In the genomic region with DNA sequence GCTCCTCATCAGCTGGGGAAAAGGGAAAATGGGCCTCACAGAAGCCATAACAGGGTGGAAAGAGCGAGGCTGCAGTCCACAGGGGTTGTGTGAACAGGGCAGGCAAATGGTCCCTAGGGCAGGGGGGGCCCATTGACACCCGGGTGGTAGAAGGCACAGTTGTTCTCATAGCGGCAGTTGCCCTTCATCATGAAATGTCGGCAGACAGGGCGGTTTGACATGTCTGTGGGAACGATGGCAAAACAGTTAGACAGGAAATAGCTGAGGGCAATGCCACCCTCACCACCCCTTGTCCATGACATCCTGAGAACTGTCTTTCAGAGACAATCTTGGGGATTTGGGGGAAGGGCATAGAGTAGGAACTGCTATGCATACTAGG, we compare ENCODE assay signal across 19 cellular contexts. TPM values are rescaled to one million over a fixed set of nuclear protein-coding genes. Genes with fewer than 3 reads are reported as not detected.
DNase-seq lines count a peak whose midpoint lies in the region; ATAC-seq, FAIRE-seq and TF ChIP-seq lines count a peak whose summit lies in the region.
"Had no signal": no experiment of that assay in that cellular context is flagged by ENCODE, and none has a peak within 500 bp of the region (broad histone marks: within the 10 kb centered on the region; RNA-seq: fewer than 3 reads in every experiment).

No MANE protein-coding gene starts in this region.

- TF ChIP-seq POLR2A in GM12891 (IDR thresholded peaks at IDR 0.05; ENCODE audit: low read depth, low read length), result no peak

- H3K9me3 Mint-ChIP-seq in activated naive CD4-positive, alpha-beta T cell treated with anti-CD3 and anti-CD28 coated beads, Interleukin-2, amount 50 U/mL, for 72 hours, result no peaks in the 10 kb centered on the region
- no peaks in the 10 kb centered on the region for H3K9me3 Mint-ChIP-seq in activated naive CD8-positive, alpha-beta T cell treated with anti-CD3 and anti-CD28 coated beads, Interleukin-2, amount 50 U/mL, for 24 hours
- H3K9me3 Mint-ChIP-seq: activated T-helper 2 cell treated with anti-CD3 and anti-CD28 coated beads, Interferon-gamma antibody, Interleukin-2, Interleukin-4, amounts not matched to agents 10 μg/mL and 5 μg/mL and 100 μg/mL, durations not matched to agents 14 hours and 24 hours and 36 hours had no signal

- no peak for DNase-seq in activated naive CD4-positive, alpha-beta T cell treated with anti-CD3 and anti-CD28 coated beads, Interleukin-2, amount 50 U/mL, for 72 hours (ENCODE audit: low spot score in 2 of 2)
- DNase-seq in activated naive CD4-positive, alpha-beta T cell (lab: John Stamatoyannopoulos, UW), result no peak
- DNase-seq in GM12891 (ENCODE audit: insufficient read length, low spot score) (no peak), posterior vena cava (ENCODE audit: low spot score) (peak; percentile 43), Ammon's horn (ENCODE audit: low spot score) (no peak), T-helper 9 cell (no peak), HEK293T (ENCODE audit: extremely low spot score) (no peak)
- DNase-seq in activated naive CD8-positive, alpha-beta T cell treated with anti-CD3 and anti-CD28 coated beads, Interleukin-2, amount 50 U/mL, for 24 hours, result no peak
- DNase-seq: head of caudate nucleus; left lung; mucosa of descending colon; NCI-H1105; NCI-H2107; NCI-H524; occipital lobe; stimulated activated CD4-positive, alpha-beta T cell treated with anti-CD3 and anti-CD28 coated beads, Interleukin-12 subunit alpha, Interleukin-12 subunit beta, amount 100 ng/mL, for 4 hours had no signal

- peaks cover 33 to 38% of the 10 kb centered on the region in 2 donors for H3K36me3 Mint-ChIP-seq in activated naive CD4-positive, alpha-beta T cell treated with anti-CD3 and anti-CD28 coated beads, Interleukin-2, amount 50 U/mL, for 72 hours
- H3K36me3 Mint-ChIP-seq in activated naive CD8-positive, alpha-beta T cell treated with anti-CD3 and anti-CD28 coated beads, Interleukin-2, amount 50 U/mL, for 24 hours (ENCODE audit: low read depth), result peaks cover 62% of the 10 kb centered on the region

- FAIRE-seq in GM12891 (lab: Jason Lieb, UNC), result no peak
- FAIRE-seq: D721Med, HTR-8/SVneo had no signal

- intact Hi-C loops in posterior vena cava (cut with DNase I), result no loop called here

- peak overlapping the region; percentile 74 to 88 for H3K27ac Mint-ChIP-seq in activated naive CD4-positive, alpha-beta T cell treated with anti-CD3 and anti-CD28 coated beads, Interleukin-2, amount 50 U/mL, for 72 hours
- peak overlapping the region; percentile 65 for H3K27ac Mint-ChIP-seq in activated naive CD8-positive, alpha-beta T cell treated with anti-CD3 and anti-CD28 coated beads, Interleukin-2, amount 50 U/mL, for 24 hours
- H3K27ac Mint-ChIP-seq: activated T-helper 2 cell treated with anti-CD3 and anti-CD28 coated beads, Interferon-gamma antibody, Interleukin-2, Interleukin-4, amounts not matched to agents 10 μg/mL and 5 μg/mL and 100 μg/mL, durations not matched to agents 14 hours and 24 hours and 36 hours had no signal

- CTCF ChIA-PET in HEK293T (lab: Yijun Ruan, JAX), result interaction anchor here (1.3 to 1.5 kb wide), 2 partner anchors 11 to 129 kb away, joined by 4 to 5 read pairs; no protein-coding TSS in a partner anchor

- H3K27me3 Mint-ChIP-seq in activated naive CD8-positive, alpha-beta T cell treated with anti-CD3 and anti-CD28 coated beads, Interleukin-2, amount 50 U/mL, for 24 hours, result no peaks in the 10 kb centered on the region

- H3K4me3 Mint-ChIP-seq in activated naive CD8-positive, alpha-beta T cell treated with anti-CD3 and anti-CD28 coated beads, Interleukin-2, amount 50 U/mL, for 24 hours, result no peak overlapping the region

- POLR2A ChIA-PET in HEK293T (lab: Yijun Ruan, JAX), result interaction anchor here (0.9 to 7.0 kb wide), 3 partner anchors 11 to 25 kb away, joined by 3 to 90 read pairs (median 17); no protein-coding TSS in a partner anchor

- no peak for ATAC-seq in activated naive CD4-positive, alpha-beta T cell treated with anti-CD3 and anti-CD28 coated beads, Interleukin-2, amount 50 U/mL, for 72 hours
- ATAC-seq in activated naive CD8-positive, alpha-beta T cell treated with anti-CD3 and anti-CD28 coated beads, Interleukin-2, amount 50 U/mL, for 24 hours, result no peak
- ATAC-seq: mucosa of descending colon had no signal

- peaks cover 19% of the 10 kb centered on the region for H3K4me1 Mint-ChIP-seq in activated naive CD8-positive, alpha-beta T cell treated with anti-CD3 and anti-CD28 coated beads, Interleukin-2, amount 50 U/mL, for 24 hours

TF ChIP-seq in GM12891, 5 proteins besides CTCF, POLR2A, EP300 and RAD21:
- no peak for TF ChIP-seq TAF1 (IDR thresholded peaks at IDR 0.05; ENCODE audit: low read depth, low read length)
- no peak for TF ChIP-seq SPI1 (IDR thresholded peaks at IDR 0.05; ENCODE audit: low read depth, low read length)
- TF ChIP-seq POLR2AphosphoS5 (IDR thresholded peaks at IDR 0.05; ENCODE audit: low read depth, low read length), result peak; percentile 11; the same call in 1 of the 2 replicates
- no peak for TF ChIP-seq POU2F2 (IDR thresholded peaks at IDR 0.05; ENCODE audit: low read depth, low read length)
- TF ChIP-seq PAX5 (IDR thresholded peaks at IDR 0.05; ENCODE audit: insufficient read depth, low read length, severe bottlenecking), result no peak

TF ChIP-seq in HEK293T, 16 proteins besides CTCF, POLR2A, EP300 and RAD21:
- TF ChIP-seq FOXM1 (IDR thresholded peaks at IDR 0.05; ENCODE audit: borderline replicate concordance) (no peak), FOXK2 (IDR thresholded peaks at IDR 0.05) (no peak), BHLHE40 (IDR thresholded peaks at IDR 0.05; ENCODE audit: borderline replicate concordance) (no peak), SP1 (IDR thresholded peaks at IDR 0.05) (no peak), LEF1 (IDR thresholded peaks at IDR 0.05; ENCODE audit: borderline replicate concordance) (no peak), L3MBTL2 (conservative IDR thresholded peaks at IDR 0.05) (no peak), CTBP1 (IDR thresholded peaks at IDR 0.05; ENCODE audit: borderline replicate concordance) (no peak), ZNF384 (IDR thresholded peaks at IDR 0.05) (no peak), ARNT (IDR thresholded peaks at IDR 0.05) (no peak), NFRKB (IDR thresholded peaks at IDR 0.05) (no peak)
- TF ChIP-seq, protein P1, sequence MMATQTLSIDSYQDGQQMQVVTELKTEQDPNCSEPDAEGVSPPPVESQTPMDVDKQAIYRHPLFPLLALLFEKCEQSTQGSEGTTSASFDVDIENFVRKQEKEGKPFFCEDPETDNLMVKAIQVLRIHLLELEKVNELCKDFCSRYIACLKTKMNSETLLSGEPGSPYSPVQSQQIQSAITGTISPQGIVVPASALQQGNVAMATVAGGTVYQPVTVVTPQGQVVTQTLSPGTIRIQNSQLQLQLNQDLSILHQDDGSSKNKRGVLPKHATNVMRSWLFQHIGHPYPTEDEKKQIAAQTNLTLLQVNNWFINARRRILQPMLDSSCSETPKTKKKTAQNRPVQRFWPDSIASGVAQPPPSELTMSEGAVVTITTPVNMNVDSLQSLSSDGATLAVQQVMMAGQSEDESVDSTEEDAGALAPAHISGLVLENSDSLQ (IDR thresholded peaks at IDR 0.05), result no peak

RNA-seq across cellular contexts. Expression of gene PPP1R10, which starts 15.6 kb away (rescaled TPM):
- total RNA-seq in activated naive CD4-positive, alpha-beta T cell treated with anti-CD3 and anti-CD28 coated beads, Interleukin-2, amount 50 U/mL, for 72 hours, result 10 to 100 TPM; 92.1 to 96.8 TPM
- 10.6 TPM for polyA plus RNA-seq in GM12891 (2012; ENCODE audit: low read depth, missing spikeins)
- total RNA-seq in posterior vena cava, result 10 to 100 TPM; 35.2 to 50.7 TPM

RNA-seq across cellular contexts. Expression of gene MRPS18B, which starts 16.2 kb away (rescaled TPM):
- 100 to 1,000 TPM in 1 of 2 donors, 10 to 100 TPM in 1; 99.8 to 100 TPM for total RNA-seq in activated naive CD4-positive, alpha-beta T cell treated with anti-CD3 and anti-CD28 coated beads, Interleukin-2, amount 50 U/mL, for 72 hours
- 94.9 TPM for polyA plus RNA-seq in GM12891 (2012; ENCODE audit: low read depth, missing spikeins)
- total RNA-seq in posterior vena cava, result 10 to 100 TPM; 27.8 to 29.6 TPM

RNA-seq across cellular contexts. Expression of gene ATAT1, which starts 25.2 kb away (rescaled TPM):
- 10 to 100 TPM; 14.5 to 15.1 TPM for total RNA-seq in activated naive CD4-positive, alpha-beta T cell treated with anti-CD3 and anti-CD28 coated beads, Interleukin-2, amount 50 U/mL, for 72 hours
- polyA plus RNA-seq in GM12891 (2012; ENCODE audit: low read depth, missing spikeins), result 10.0 TPM
- total RNA-seq in posterior vena cava, result 1 to 10 TPM; 5.2 to 7.2 TPM

RNA-seq across cellular contexts. Expression of gene ABCF1, which starts 30.2 kb away (rescaled TPM):
- total RNA-seq in activated naive CD4-positive, alpha-beta T cell treated with anti-CD3 and anti-CD28 coated beads, Interleukin-2, amount 50 U/mL, for 72 hours, result 10 to 100 TPM; 84.7 to 91.3 TPM
- polyA plus RNA-seq in GM12891 (2012; ENCODE audit: low read depth, missing spikeins), result 48.8 TPM
- total RNA-seq in posterior vena cava, result 10 to 100 TPM; 39.4 to 42.3 TPM

RNA-seq across cellular contexts. Expression of gene PRR3, which starts 44.3 kb away (rescaled TPM):
- 10 to 100 TPM; 19.8 to 27.4 TPM for total RNA-seq in activated naive CD4-positive, alpha-beta T cell treated with anti-CD3 and anti-CD28 coated beads, Interleukin-2, amount 50 U/mL, for 72 hours
- polyA plus RNA-seq in GM12891 (2012; ENCODE audit: low read depth, missing spikeins), result 12.4 TPM
- 1 to 10 TPM; 5.4 to 8.3 TPM for total RNA-seq in posterior vena cava
